In genomic region chr5:95738834-95739233, GRCh38 we compare ENCODE assay signal across 16 cellular contexts. TPM values are rescaled to one million over a fixed set of nuclear protein-coding genes. Genes with fewer than 3 reads are reported as not detected.
DNase-seq lines count a peak whose midpoint lies in the region; FAIRE-seq and TF ChIP-seq lines count a peak whose summit lies in the region.
"Had no signal": no experiment of that assay in that cellular context is flagged by ENCODE, and none has a peak within 500 bp of the region (broad histone marks: within the 10 kb centered on the region; RNA-seq: fewer than 3 reads in every experiment).

No MANE protein-coding gene starts in this region.

- POLR2A ChIA-PET in endothelial cell of umbilical vein (lab: Charles Lee) = interaction anchor here (0.6 kb wide), 1 partner anchor 77 kb away, joined by 3 read pairs; no protein-coding TSS in a partner anchor

- H3K4me3 Mint-ChIP-seq in nephron progenitor cell = no peak overlapping the region
- H3K4me3 Mint-ChIP-seq: CD4-positive, alpha-beta memory T cell; H9 had no signal

- H3K4me1 Mint-ChIP-seq in nephron progenitor cell = peaks cover 24% of the 10 kb centered on the region
- H3K4me1 Mint-ChIP-seq: CD4-positive, alpha-beta memory T cell had no signal

- no peak overlapping the region for H2AFZ ChIP-seq in endothelial cell of umbilical vein (ENCODE audit: low read depth, low read length)

- peak overlapping the region; percentile 73 for H3K4me2 ChIP-seq in endothelial cell of umbilical vein (ENCODE audit: insufficient read depth, low read length)
- H3K4me2 ChIP-seq: A549 had no signal

- no peaks in the 10 kb centered on the region for H3K9me3 ChIP-seq in left ventricle myocardium inferior (replicated peaks)
- no peaks in the 10 kb centered on the region for H3K9me3 ChIP-seq in right atrium auricular region
- no peaks in the 10 kb centered on the region for H3K9me3 ChIP-seq in endothelial cell of umbilical vein (replicated peaks; ENCODE audit: control insufficient read depth, insufficient read depth, low read length)
- H3K9me3 ChIP-seq: A549 had no signal

- TF ChIP-seq POLR2A in endothelial cell of umbilical vein (IDR thresholded peaks at IDR 0.05; ENCODE audit: low read depth, low read length) = no peak
- no peak for TF ChIP-seq POLR2A in erythroblast (IDR thresholded peaks at IDR 0.05; ENCODE audit: low read length)

- FAIRE-seq in endothelial cell of umbilical vein (lab: Jason Lieb, UNC) (no peak), GM19239 (lab: Jason Lieb, UNC) (no peak)
- FAIRE-seq: A549, H1 had no signal

- intact Hi-C loops in left ventricle myocardium inferior (cut with micrococcal nuclease) = loop anchor here (10.0 kb wide), 1 partner anchor 74 kb away; no protein-coding TSS in a partner anchor
- intact Hi-C loops in endothelial cell of umbilical vein (cut with micrococcal nuclease) = loop anchor here (2.0 kb wide), 1 partner anchor 34 kb away; no protein-coding TSS in a partner anchor
- intact Hi-C loops in posterior cingulate gyrus (cut with DNase I) = no loop called here

- H3K27ac ChIP-seq in left ventricle myocardium inferior (replicated peaks) = peak overlapping the region; percentile 4
- no peak overlapping the region for H3K27ac ChIP-seq in right atrium auricular region
- no peak overlapping the region for H3K27ac ChIP-seq in endothelial cell of umbilical vein (ENCODE audit: insufficient read depth, low read depth, low read length)
- H3K27ac ChIP-seq: 22Rv1, A549 had no signal

- no TSS peak for BruUV-seq in endothelial cell of umbilical vein (replicated peaks; lab: Mats Ljungman, UMichigan)

- peaks cover 21% of the 10 kb centered on the region for H3K36me3 ChIP-seq in left ventricle myocardium inferior
- peaks cover 11% of the 10 kb centered on the region for H3K36me3 ChIP-seq in right atrium auricular region
- no peaks in the 10 kb centered on the region for H3K36me3 ChIP-seq in endothelial cell of umbilical vein (ENCODE audit: control insufficient read depth in 2 of 2, extremely low read depth in 1 of 2, insufficient read depth in 2 of 2, low read length in 2 of 2)

- no peak for DNase-seq in left ventricle myocardium inferior
- no peak for DNase-seq in right atrium auricular region (ENCODE audit: low spot score)
- no peak for DNase-seq in endothelial cell of umbilical vein (ENCODE audit: low read depth, low spot score)
- no peak for DNase-seq in nephron progenitor cell
- DNase-seq in erythroblast (lab: John Stamatoyannopoulos, UW) = no peak
- no peak for DNase-seq in posterior cingulate gyrus
- no peak for DNase-seq in GM19239 (ENCODE audit: insufficient read length, low spot score)
- DNase-seq: CD4-positive, alpha-beta memory T cell; DMS153; DMS79; GDM1; H9 had no signal

- H3K4me3 ChIP-seq in left ventricle myocardium inferior = no peak overlapping the region
- no peak overlapping the region for H3K4me3 ChIP-seq in right atrium auricular region
- H3K4me3 ChIP-seq in endothelial cell of umbilical vein (replicated peaks in 1 of 3; ENCODE audit: insufficient read depth in 1 of 3, low read depth in 1 of 3, low read length in 3 of 3) = no peak overlapping the region
- H3K4me3 ChIP-seq: A549 had no signal

- no peaks in the 10 kb centered on the region for H3K9me3 Mint-ChIP-seq in nephron progenitor cell
- H3K9me3 Mint-ChIP-seq: CD4-positive, alpha-beta memory T cell; H9 had no signal

- TF ChIP-seq CTCF in left ventricle myocardium inferior (IDR thresholded peaks at IDR 0.05; ENCODE audit: borderline replicate concordance) (no peak), right atrium auricular region (IDR thresholded peaks at IDR 0.05) (no peak), endothelial cell of umbilical vein (IDR thresholded peaks at IDR 0.05; ENCODE audit: extremely low read depth in 1 of 2, insufficient read depth in 1 of 2, low read depth in 1 of 2, low read length in 2 of 2) (no peak), nephron progenitor cell (IDR thresholded peaks at IDR 0.05) (no peak)

- peaks cover 3% of the 10 kb centered on the region for H3K79me2 ChIP-seq in endothelial cell of umbilical vein (ENCODE audit: control insufficient read depth, insufficient read depth, low read length)

- no peaks in the 10 kb centered on the region for H3K27me3 Mint-ChIP-seq in nephron progenitor cell (ENCODE audit: low read depth, poor library complexity)

- dilution Hi-C loops in endothelial cell of umbilical vein (cut with MboI; ENCODE audit: extremely low pct_ligation_motif_present, low sequenced_read_pairs) = no loop called here

- H3K36me3 Mint-ChIP-seq in nephron progenitor cell (ENCODE audit: low read depth) = peaks cover 79% of the 10 kb centered on the region
- H3K36me3 Mint-ChIP-seq: CD4-positive, alpha-beta memory T cell had no signal

- peak overlapping the region; percentile 19 for H3K27ac Mint-ChIP-seq in nephron progenitor cell
- H3K27ac Mint-ChIP-seq: CD4-positive, alpha-beta memory T cell; H9 had no signal

- no peak overlapping the region for H3K9ac ChIP-seq in endothelial cell of umbilical vein (replicated peaks; ENCODE audit: extremely low read depth, insufficient read depth, low read length)

- peaks cover 54% of the 10 kb centered on the region for H3K4me1 ChIP-seq in left ventricle myocardium inferior
- peaks cover 0 to 37% of the 10 kb centered on the region in 2 donors for H3K4me1 ChIP-seq in right atrium auricular region
- H3K4me1 ChIP-seq in endothelial cell of umbilical vein (ENCODE audit: control insufficient read depth, extremely low read depth, insufficient read depth, low read length) = peaks cover 31% of the 10 kb centered on the region

- CTCF ChIA-PET in endothelial cell of umbilical vein (lab: Charles Lee) = interaction anchor here (1.4 kb wide), 1 partner anchor 21 kb away, joined by 4 read pairs; no protein-coding TSS in a partner anchor

- H3K9me1 ChIP-seq in endothelial cell of umbilical vein (replicated peaks; ENCODE audit: control insufficient read depth, extremely low read depth, insufficient read depth, low read length) = no peaks in the 10 kb centered on the region

- no peaks in the 10 kb centered on the region for H4K20me1 ChIP-seq in endothelial cell of umbilical vein (replicated peaks; ENCODE audit: control insufficient read depth, extremely low read depth, insufficient read depth, low read length)

- H3K27me3 ChIP-seq in left ventricle myocardium inferior (ENCODE audit: low read depth) (no peaks in the 10 kb centered on the region), right atrium auricular region (no peaks in the 10 kb centered on the region), endothelial cell of umbilical vein (ENCODE audit: control insufficient read depth in 2 of 2, insufficient read depth in 2 of 2, low read length in 2 of 2) (no peaks in the 10 kb centered on the region)

TF ChIP-seq in endothelial cell of umbilical vein, 7 proteins besides CTCF, POLR2A, EP300 and RAD21:
- TF ChIP-seq EZH2 (IDR thresholded peaks at IDR 0.05; ENCODE audit: borderline replicate concordance, low read depth, low read length, severe bottlenecking) = no peak
- no peak for TF ChIP-seq JUN (IDR thresholded peaks at IDR 0.05; ENCODE audit: borderline replicate concordance, insufficient read depth, insufficient read length, low read depth)
- TF ChIP-seq GATA2 (IDR thresholded peaks at IDR 0.05; ENCODE audit: insufficient read depth, insufficient read length, low read depth, low read length) = no peak
- TF ChIP-seq MAX (IDR thresholded peaks at IDR 0.05; ENCODE audit: insufficient read depth, insufficient read length) = no peak
- no peak for TF ChIP-seq MYC (IDR thresholded peaks at IDR 0.05; ENCODE audit: low read depth, low read length)
- TF ChIP-seq FOS (IDR thresholded peaks at IDR 0.05; ENCODE audit: borderline replicate concordance, insufficient read depth, low read length) = no peak
- TF ChIP-seq POLR2AphosphoS5 (IDR thresholded peaks at IDR 0.05; ENCODE audit: insufficient read depth, low read depth, low read length) = no peak

RNA-seq across cellular contexts. Expression of gene RHOBTB3, which starts 7.7 kb away (rescaled TPM):
- total RNA-seq in left ventricle myocardium inferior = 79.7 TPM
- total RNA-seq in right atrium auricular region = 10 to 100 TPM; 56.2 to 89.9 TPM
- 37.6 and 44.1 TPM in 2 replicates for total RNA-seq in endothelial cell of umbilical vein
- 42.2 and 52.1 TPM in 2 replicates for polyA plus RNA-seq in endothelial cell of umbilical vein
- 30.3 and 34.4 TPM in 2 replicates for polyA plus RNA-seq in endothelial cell of umbilical vein (2011; cell fraction: cytosol; rRNA removed)
- polyA plus RNA-seq in endothelial cell of umbilical vein (2011; cell fraction: nucleus; rRNA removed) = 37.8 and 40.0 TPM in 2 replicates
- polyA plus RNA-seq in endothelial cell of umbilical vein (2012) = 31.3 and 52.7 TPM in 2 replicates
- polyA minus RNA-seq in endothelial cell of umbilical vein = 136 and 161 TPM in 2 replicates
- 327 TPM for polyA minus RNA-seq in endothelial cell of umbilical vein (2011; cell fraction: cytosol; rRNA and poly(A)+ RNA removed)
- polyA minus RNA-seq in endothelial cell of umbilical vein (2011; cell fraction: nucleus; rRNA and poly(A)+ RNA removed) = 110 and 126 TPM in 2 replicates

RNA-seq across cellular contexts. Expression of gene SPATA9, which starts 56.0 kb away (rescaled TPM):
- not detected for total RNA-seq in left ventricle myocardium inferior
- under 1 TPM in 1 of 2 donors, not detected in 1; 0.30 TPM for total RNA-seq in right atrium auricular region
- not detected in 2 replicates for total RNA-seq in endothelial cell of umbilical vein
- 0.07 TPM in 1 of 2 replicates, not detected in the other for polyA plus RNA-seq in endothelial cell of umbilical vein
- polyA plus RNA-seq in endothelial cell of umbilical vein (2011; cell fraction: cytosol; rRNA removed) = 0.11 and 0.25 TPM in 2 replicates
- 0.18 and 0.32 TPM in 2 replicates for polyA plus RNA-seq in endothelial cell of umbilical vein (2011; cell fraction: nucleus; rRNA removed)
- 0.21 and 0.44 TPM in 2 replicates for polyA plus RNA-seq in endothelial cell of umbilical vein (2012)
- polyA minus RNA-seq in endothelial cell of umbilical vein = 1.00 TPM in 1 of 2 replicates, not detected in the other
- polyA minus RNA-seq in endothelial cell of umbilical vein (2011; cell fraction: cytosol; rRNA and poly(A)+ RNA removed) = not detected
- polyA minus RNA-seq in endothelial cell of umbilical vein (2011; cell fraction: nucleus; rRNA and poly(A)+ RNA removed) = not detected in 2 replicates
- total RNA-seq: CD4-positive, alpha-beta memory T cell; H1; H9 had no signal
- polyA plus RNA-seq: CD14-positive monocyte, H1 had no signal
